In the genomic region with DNA sequence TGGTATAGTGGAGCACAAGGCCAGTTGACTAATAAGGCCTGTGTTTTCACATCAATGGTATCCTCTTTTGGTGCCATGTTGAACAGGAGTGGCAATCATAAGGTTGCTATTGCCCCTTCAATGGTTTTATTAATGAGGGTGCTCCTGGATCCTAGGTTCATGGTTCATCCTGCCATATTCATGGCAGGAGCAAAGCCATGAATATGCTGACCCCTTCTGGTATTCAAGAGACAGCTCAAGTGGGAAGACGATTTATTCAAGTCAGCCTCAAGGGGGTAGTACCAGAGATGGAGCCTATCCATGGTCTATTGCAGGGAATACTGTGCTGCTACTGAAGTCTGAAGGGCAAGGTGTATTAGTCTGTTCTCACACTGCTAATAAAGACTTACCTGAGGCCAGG, we compare ENCODE assay signal across 1 cellular context.
TF ChIP-seq lines count a peak whose summit lies in the region.

No MANE protein-coding gene starts in this region.

TF ChIP-seq in HCT116, 20 proteins besides CTCF, POLR2A, EP300 and RAD21:
- no peak for TF ChIP-seq EZH2 (IDR thresholded peaks at IDR 0.05)
- TF ChIP-seq CBX3 (IDR thresholded peaks at IDR 0.05; ENCODE audit: low read depth), result peak; percentile 59
